1 cellular context compared by ENCODE assay signal in genomic region chr5:139578348-139578724, GRCh38.
TF ChIP-seq lines count a peak whose summit lies in the region.

No MANE protein-coding gene starts in this region.

TF ChIP-seq in GM12878, 131 proteins besides CTCF, POLR2A, EP300 and RAD21:
- TF ChIP-seq ZNF687 (IDR thresholded peaks at IDR 0.05) (no peak), ETV6 (conservative IDR thresholded peaks at IDR 0.05 in 1 of 2, IDR thresholded peaks at IDR 0.05 in 1 of 2; ENCODE audit: borderline replicate concordance in 1 of 2, low read depth in 1 of 2) (no peak), SRF (IDR thresholded peaks at IDR 0.05; ENCODE audit: low read depth in 2 of 2, low read length in 2 of 2) (no peak), IRF3 (IDR thresholded peaks at IDR 0.05) (no peak)
